In genomic region chr5:58754250-58754649, GRCh38 we compare ENCODE assay signal across 32 cellular contexts.
"Had no signal": no experiment of that assay in that cellular context is flagged by ENCODE, and none has a peak within 500 bp of the region (broad histone marks: within the 10 kb centered on the region; RNA-seq: fewer than 3 reads in every experiment).

No MANE protein-coding gene starts in this region.

- H3K4me3 ChIP-seq: Peyer's patch, SJSA1 had no signal

- H3K4me2 ChIP-seq: KMS-11, SK-N-SH had no signal

- H3K4me1 ChIP-seq: Peyer's patch, SJSA1 had no signal

- H3K9me3 ChIP-seq: Peyer's patch, SJSA1, SK-N-SH had no signal

- H3K27ac ChIP-seq: KMS-11, Peyer's patch, SJSA1 had no signal

- ATAC-seq: PC-3 had no signal

- H3K9me2 ChIP-seq: SK-N-SH had no signal

- H3K9ac ChIP-seq: KMS-11, SK-N-SH had no signal

- H3K27me3 ChIP-seq: Peyer's patch, SJSA1 had no signal

- H3K36me3 ChIP-seq: Peyer's patch, SJSA1 had no signal

- DNase-seq: Karpas-422, MM.1S, NCI-H1048, NCI-H1092 treated with DMSO at 0.1 percent for 48 hours, NCI-H1105 treated with DMSO at 0.1 percent for 48 hours, NCI-H1417, NCI-H1436, NCI-H146, NCI-H1694, NCI-H187, NCI-H1930, NCI-H2029 treated with DMSO at 0.1 percent for 48 hours, NCI-H2081 treated with DMSO at 0.1 percent for 48 hours, NCI-H2107, NCI-H2171, NCI-H226, NCI-H446, NCI-H510A treated with DMSO at 0.1 percent for 48 hours, NCI-H524 treated with DMSO at 0.1 percent for 48 hours, NCI-H526 treated with DMSO at 0.1 percent for 48 hours, NCI-H748 treated with DMSO at 0.1 percent for 48 hours, OCI-M1, PC-3, Peyer's patch, Right ventricle myocardium superior, RPMI8226, SHP77 treated with DMSO at 0.1 percent for 48 hours, SK-N-SH, SW 1271, T-helper 1 cell had no signal
